ENCODE assay signal across 36 cellular contexts in the genomic region with DNA sequence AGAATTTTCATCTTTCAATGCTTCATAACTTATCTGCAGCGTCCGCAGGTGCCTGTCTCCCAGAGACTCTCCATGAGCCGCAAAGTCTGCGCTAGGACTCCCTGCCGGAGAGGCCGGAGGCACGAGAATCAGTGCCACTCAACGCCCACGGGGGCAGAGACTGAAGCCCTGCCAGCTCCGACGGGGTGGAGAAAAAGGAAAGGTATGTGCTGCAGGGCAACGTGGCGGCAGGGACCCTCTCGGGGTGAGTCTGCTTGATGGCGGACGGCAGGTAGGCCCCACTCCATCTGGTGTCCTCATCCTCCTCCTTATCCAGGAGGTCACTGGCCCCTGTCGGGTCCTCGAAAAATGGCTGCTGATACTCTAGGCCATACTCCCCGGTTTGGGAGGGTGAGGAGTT. TPM values are rescaled to one million over a fixed set of nuclear protein-coding genes. Genes with fewer than 3 reads are reported as not detected.
"Had no signal": no experiment of that assay in that cellular context is flagged by ENCODE, and none has a peak within 500 bp of the region (broad histone marks: within the 10 kb centered on the region; RNA-seq: fewer than 3 reads in every experiment).

No MANE protein-coding gene starts in this region.

- H3K36me3 ChIP-seq: ascending aorta, brain microvascular endothelial cell, breast epithelium, WERI-Rb-1 had no signal

- H3K27ac Mint-ChIP-seq: activated CD4-positive, alpha-beta memory T cell treated with anti-CD3 and anti-CD28 coated beads, Interleukin-2, amount 10 ng/mL, durations not matched to agents 7 days and 5 days; activated CD4-positive, alpha-beta T cell treated with anti-CD3 and anti-CD28 coated beads for 36 hours; activated CD4-positive, alpha-beta T cell treated with anti-CD3 and anti-CD28 coated beads, Interleukin-2, amount 10 ng/mL, durations not matched to agents 7 days and 5 days; activated CD8-positive, alpha-beta T cell treated with anti-CD3 and anti-CD28 coated beads, Interleukin-2, amount 10 ng/mL, durations not matched to agents 7 days and 5 days; activated naive CD4-positive, alpha-beta T cell treated with anti-CD3 and anti-CD28 coated beads, Interleukin-2, amount 10 ng/mL, durations not matched to agents 7 days and 5 days; activated naive CD4-positive, alpha-beta T cell treated with anti-CD3 and anti-CD28 coated beads, Interleukin-2, amount 50 U/mL, for 24 hours; activated naive CD8-positive, alpha-beta T cell; activated naive CD8-positive, alpha-beta T cell treated with anti-CD3 and anti-CD28 coated beads, Interleukin-2, amount 10 ng/mL, durations not matched to agents 7 days and 5 days; activated naive CD8-positive, alpha-beta T cell treated with anti-CD3 and anti-CD28 coated beads, Interleukin-2, amount 50 U/mL, for 24 hours; activated T-cell treated with anti-CD3 and anti-CD28 coated beads, Interleukin-2, amount 50 U/mL, for 24 hours; activated T-helper 2 cell treated with anti-CD3 and anti-CD28 coated beads, Interferon-gamma antibody, Interleukin-2, Interleukin-4, amounts not matched to agents 10 μg/mL and 5 μg/mL and 100 μg/mL, durations not matched to agents 14 hours and 24 hours and 36 hours; T-helper 1 cell treated with Interleukin-12 subunit alpha and Interleukin-12 subunit beta and Interleukin-4 antibody, amounts not matched to agents 30 μg/mL and 1 μg/mL, for 36 hours; T-helper 2 cell treated with Interferon-gamma antibody and Interleukin-4, amounts not matched to agents 5 μg/mL and 100 μg/mL, for 36 hours; WTC11 had no signal

- H3K36me3 Mint-ChIP-seq: activated naive CD4-positive, alpha-beta T cell treated with anti-CD3 and anti-CD28 coated beads, Interleukin-2, amount 10 ng/mL, durations not matched to agents 7 days and 5 days; activated naive CD4-positive, alpha-beta T cell treated with anti-CD3 and anti-CD28 coated beads, Interleukin-2, amount 50 U/mL, for 24 hours; activated naive CD8-positive, alpha-beta T cell treated with anti-CD3 and anti-CD28 coated beads, Interleukin-2, amount 10 ng/mL, durations not matched to agents 7 days and 5 days; WTC11 had no signal

- H3K4me1 Mint-ChIP-seq: activated CD4-positive, alpha-beta memory T cell treated with anti-CD3 and anti-CD28 coated beads, Interleukin-2, amount 10 ng/mL, durations not matched to agents 7 days and 5 days; activated CD4-positive, alpha-beta T cell treated with anti-CD3 and anti-CD28 coated beads for 36 hours; activated CD4-positive, alpha-beta T cell treated with anti-CD3 and anti-CD28 coated beads, Interleukin-2, amount 10 ng/mL, durations not matched to agents 7 days and 5 days; activated naive CD4-positive, alpha-beta T cell treated with anti-CD3 and anti-CD28 coated beads, Interleukin-2, amount 10 ng/mL, durations not matched to agents 7 days and 5 days; activated naive CD4-positive, alpha-beta T cell treated with anti-CD3 and anti-CD28 coated beads, Interleukin-2, amount 50 U/mL, for 24 hours; activated naive CD8-positive, alpha-beta T cell treated with anti-CD3 and anti-CD28 coated beads, Interleukin-2, amount 10 ng/mL, durations not matched to agents 7 days and 5 days; activated naive CD8-positive, alpha-beta T cell treated with anti-CD3 and anti-CD28 coated beads, Interleukin-2, amount 50 U/mL, for 24 hours; central memory CD8-positive, alpha-beta T cell had no signal

- H3K27me3 ChIP-seq: ascending aorta, body of pancreas, brain microvascular endothelial cell, breast epithelium had no signal

- DNase-seq: activated CD4-positive, alpha-beta memory T cell treated with anti-CD3 and anti-CD28 coated beads, Interleukin-2, amount 10 ng/mL, durations not matched to agents 7 days and 5 days; activated CD4-positive, alpha-beta T cell treated with anti-CD3 and anti-CD28 coated beads for 1 hour; activated CD4-positive, alpha-beta T cell treated with anti-CD3 and anti-CD28 coated beads for 36 hours; activated CD4-positive, alpha-beta T cell treated with anti-CD3 and anti-CD28 coated beads for 48 hours; activated CD4-positive, alpha-beta T cell treated with anti-CD3 and anti-CD28 coated beads, Interleukin-2, amount 10 ng/mL, durations not matched to agents 7 days and 5 days; activated CD4-positive, alpha-beta T cell treated with anti-CD3 and anti-CD28 coated beads, Interleukin-2, amount 50 U/mL, for 48 hours; activated CD4-positive, CD25-positive, alpha-beta regulatory T cell; activated CD8-positive, alpha-beta memory T cell treated with anti-CD3 and anti-CD28 coated beads, Interleukin-2, amount 50 U/mL, for 4 hours; activated CD8-positive, alpha-beta T cell treated with anti-CD3 and anti-CD28 coated beads, Interleukin-2, amount 10 ng/mL, durations not matched to agents 7 days and 5 days; activated effector memory CD4-positive, alpha-beta T cell treated with Interleukin-2 at 50 U/mL for 16 hours; activated gamma-delta T cell; activated naive CD4-positive, alpha-beta T cell treated with anti-CD3 and anti-CD28 coated beads, Interleukin-2, amount 10 ng/mL, durations not matched to agents 7 days and 5 days; activated naive CD4-positive, alpha-beta T cell treated with Interleukin-2 at 50 U/mL for 16 hours; activated naive CD8-positive, alpha-beta T cell treated with anti-CD3 and anti-CD28 coated beads, Interleukin-2, amount 10 ng/mL, durations not matched to agents 7 days and 5 days; activated naive CD8-positive, alpha-beta T cell treated with anti-CD3 and anti-CD28 coated beads, Interleukin-2, amount 50 U/mL, for 24 hours; activated T-cell treated with anti-CD3 and anti-CD28 coated beads, Interleukin-2, amount 50 U/mL, for 24 hours; activated T-cell treated with anti-CD3 and anti-CD28 coated beads, Interleukin-2, amount 50 U/mL, for 48 hours; amygdala; anterior cingulate cortex; body of pancreas; brain microvascular endothelial cell; cerebellar nuclear complex; T-helper 1 cell; T-helper 2 cell; T-helper 9 cell; WERI-Rb-1 had no signal

- H3K4me3 ChIP-seq: ascending aorta, body of pancreas, breast epithelium had no signal

- H3K27ac ChIP-seq: ascending aorta, body of pancreas, brain microvascular endothelial cell, breast epithelium, WERI-Rb-1 had no signal

- H3K4me1 ChIP-seq: ascending aorta, body of pancreas, breast epithelium had no signal

- H3K9me3 Mint-ChIP-seq: activated CD4-positive, alpha-beta memory T cell treated with anti-CD3 and anti-CD28 coated beads, Interleukin-2, amount 10 ng/mL, durations not matched to agents 7 days and 5 days; activated CD4-positive, alpha-beta T cell treated with anti-CD3 and anti-CD28 coated beads, Interleukin-2, amount 10 ng/mL, durations not matched to agents 7 days and 5 days; activated naive CD4-positive, alpha-beta T cell treated with anti-CD3 and anti-CD28 coated beads, Interleukin-2, amount 10 ng/mL, durations not matched to agents 7 days and 5 days; activated naive CD4-positive, alpha-beta T cell treated with anti-CD3 and anti-CD28 coated beads, Interleukin-2, amount 50 U/mL, for 24 hours; activated naive CD8-positive, alpha-beta T cell treated with anti-CD3 and anti-CD28 coated beads, Interleukin-2, amount 10 ng/mL, durations not matched to agents 7 days and 5 days; activated naive CD8-positive, alpha-beta T cell treated with anti-CD3 and anti-CD28 coated beads, Interleukin-2, amount 50 U/mL, for 24 hours; activated T-cell treated with anti-CD3 and anti-CD28 coated beads, Interleukin-2, amount 50 U/mL, for 24 hours; activated T-helper 2 cell treated with anti-CD3 and anti-CD28 coated beads, Interferon-gamma antibody, Interleukin-2, Interleukin-4, amounts not matched to agents 10 μg/mL and 5 μg/mL and 100 μg/mL, durations not matched to agents 14 hours and 24 hours and 36 hours; central memory CD8-positive, alpha-beta T cell; T-helper 1 cell treated with Interleukin-12 subunit alpha and Interleukin-12 subunit beta and Interleukin-4 antibody, amounts not matched to agents 30 μg/mL and 1 μg/mL, for 36 hours; T-helper 2 cell treated with Interferon-gamma antibody and Interleukin-4, amounts not matched to agents 5 μg/mL and 100 μg/mL, for 36 hours had no signal

- H3K4me3 Mint-ChIP-seq: activated CD4-positive, alpha-beta memory T cell treated with anti-CD3 and anti-CD28 coated beads, Interleukin-2, amount 10 ng/mL, durations not matched to agents 7 days and 5 days; activated CD4-positive, alpha-beta T cell treated with anti-CD3 and anti-CD28 coated beads for 36 hours; activated CD4-positive, alpha-beta T cell treated with anti-CD3 and anti-CD28 coated beads, Interleukin-2, amount 10 ng/mL, durations not matched to agents 7 days and 5 days; activated CD8-positive, alpha-beta T cell treated with anti-CD3 and anti-CD28 coated beads, Interleukin-2, amount 10 ng/mL, durations not matched to agents 7 days and 5 days; activated naive CD4-positive, alpha-beta T cell treated with anti-CD3 and anti-CD28 coated beads, Interleukin-2, amount 10 ng/mL, durations not matched to agents 7 days and 5 days; activated naive CD4-positive, alpha-beta T cell treated with anti-CD3 and anti-CD28 coated beads, Interleukin-2, amount 50 U/mL, for 24 hours; activated naive CD8-positive, alpha-beta T cell; activated naive CD8-positive, alpha-beta T cell treated with anti-CD3 and anti-CD28 coated beads, Interleukin-2, amount 10 ng/mL, durations not matched to agents 7 days and 5 days; activated naive CD8-positive, alpha-beta T cell treated with anti-CD3 and anti-CD28 coated beads, Interleukin-2, amount 50 U/mL, for 24 hours; activated T-cell treated with anti-CD3 and anti-CD28 coated beads, Interleukin-2, amount 50 U/mL, for 24 hours; central memory CD8-positive, alpha-beta T cell; T-helper 1 cell treated with Interleukin-12 subunit alpha and Interleukin-12 subunit beta and Interleukin-4 antibody, amounts not matched to agents 30 μg/mL and 1 μg/mL, for 36 hours; T-helper 2 cell treated with Interferon-gamma antibody and Interleukin-4, amounts not matched to agents 5 μg/mL and 100 μg/mL, for 36 hours; WTC11 had no signal

- H3K9me3 ChIP-seq: ascending aorta, body of pancreas, breast epithelium had no signal

RNA-seq across cellular contexts. Expression of gene TNN, which starts 22.5 kb away (rescaled TPM):
- total RNA-seq: activated CD4-positive, alpha-beta memory T cell treated with anti-CD3 and anti-CD28 coated beads, Interleukin-2, amount 10 ng/mL, durations not matched to agents 7 days and 5 days; activated CD4-positive, alpha-beta T cell treated with anti-CD3 and anti-CD28 coated beads, Interleukin-2, amount 10 ng/mL, durations not matched to agents 7 days and 5 days; activated CD8-positive, alpha-beta T cell treated with anti-CD3 and anti-CD28 coated beads, Interleukin-2, amount 10 ng/mL, durations not matched to agents 7 days and 5 days; activated naive CD8-positive, alpha-beta T cell treated with anti-CD3 and anti-CD28 coated beads, Interleukin-2, amount 10 ng/mL, durations not matched to agents 7 days and 5 days; activated T-helper 2 cell treated with anti-CD3 and anti-CD28 coated beads, Interferon-gamma antibody, Interleukin-2, Interleukin-4, amounts not matched to agents 10 μg/mL and 5 μg/mL and 100 μg/mL, durations not matched to agents 14 hours and 24 hours and 36 hours; cardiac septum had no signal
